8 cellular contexts compared by ENCODE assay signal in genomic region chr6:1604991-1605821, GRCh38. TPM values are rescaled to one million over a fixed set of nuclear protein-coding genes. Genes with fewer than 3 reads are reported as not detected.
DNase-seq lines count a peak whose midpoint lies in the region; ATAC-seq, FAIRE-seq and TF ChIP-seq lines count a peak whose summit lies in the region.

No MANE protein-coding gene starts in this region.

- no peaks in the 10 kb centered on the region for H3K9me3 ChIP-seq in iPS-18c (ENCODE audit: control insufficient read depth, insufficient read depth, low read length)

- no peaks in the 10 kb centered on the region for H3K9me3 Mint-ChIP-seq in activated T-cell treated with anti-CD3 and anti-CD28 coated beads, Interleukin-2, amount 50 U/mL, for 72 hours

- no peak overlapping the region for H3K27ac Mint-ChIP-seq in activated T-cell treated with anti-CD3 and anti-CD28 coated beads, Interleukin-2, amount 50 U/mL, for 72 hours

- H3K36me3 ChIP-seq in H7 (replicated peaks; ENCODE audit: control insufficient read depth, insufficient read depth, low read length), result no peaks in the 10 kb centered on the region

- in situ Hi-C loops in GM13976 (cut with MboI; ENCODE audit: low sequenced_read_pairs, unreplicated experiment), result loop anchor here (25.0 kb wide), 1 partner anchor 582 kb away; no protein-coding TSS in a partner anchor

- peaks cover 59% of the 10 kb centered on the region for H3K27me3 ChIP-seq in H7 (ENCODE audit: control insufficient read depth, insufficient read depth, low read length)

- DNase-seq in H7, result peak; percentile 74
- no peak for DNase-seq in activated T-cell treated with anti-CD3 and anti-CD28 coated beads, Interleukin-2, amount 50 U/mL, for 72 hours
- no peak for DNase-seq in skeletal muscle cell (ENCODE audit: low read depth)
- no peak for DNase-seq in urothelium cell line (ENCODE audit: low spot score)
- DNase-seq in GM13976 (ENCODE audit: low spot score), result no peak
- DNase-seq in NCI-H2107 treated with DMSO at 0.1 percent for 48 hours (lab: John Stamatoyannopoulos, UW; ENCODE audit: unreplicated experiment), result no peak

- H3K4me1 Mint-ChIP-seq in activated T-cell treated with anti-CD3 and anti-CD28 coated beads, Interleukin-2, amount 50 U/mL, for 72 hours (ENCODE audit: low read depth), result peaks cover 34% of the 10 kb centered on the region

- no peak for FAIRE-seq in urothelium cell line (lab: Jason Lieb, UNC)

- H3K36me3 Mint-ChIP-seq in activated T-cell treated with anti-CD3 and anti-CD28 coated beads, Interleukin-2, amount 50 U/mL, for 72 hours (ENCODE audit: insufficient read depth in 2 of 2), result peaks cover 0 to 3% of the 10 kb centered on the region in 2 donors

- peak overlapping the region; percentile 32 to 74 for H3K4me3 Mint-ChIP-seq in activated T-cell treated with anti-CD3 and anti-CD28 coated beads, Interleukin-2, amount 50 U/mL, for 72 hours

- ATAC-seq in activated T-cell treated with anti-CD3 and anti-CD28 coated beads, Interleukin-2, amount 50 U/mL, for 72 hours (replicated peaks in 1 of 2), result peak in 1 of 2 donors; percentile 0
- ATAC-seq in HG03280 (IDR thresholded peaks at IDR 0.05; ENCODE audit: unreplicated experiment), result no peak

- H3K27me3 Mint-ChIP-seq in activated T-cell treated with anti-CD3 and anti-CD28 coated beads, Interleukin-2, amount 50 U/mL, for 72 hours (ENCODE audit: low read depth), result peaks cover 71% of the 10 kb centered on the region

- TF ChIP-seq CTCF in GM13976 (IDR thresholded peaks at IDR 0.05; ENCODE audit: borderline replicate concordance, control extremely low read depth, extremely low read depth, insufficient read depth, missing control alignments), result no peak

- H3K4me3 ChIP-seq in H7 (ENCODE audit: insufficient read depth, low read depth, low read length) (peak overlapping the region; percentile 39), iPS-18c (ENCODE audit: insufficient read depth, low read depth, low read length) (peak overlapping the region; percentile 47; the same call in 1 of the 2 replicates), skeletal muscle cell (ENCODE audit: low read depth, low read length) (peak overlapping the region; percentile 40)

RNA-seq across cellular contexts. Expression of gene FOXC1, which starts 4.5 kb away (rescaled TPM):
- total RNA-seq in H7 (2014; rRNA removed; shearing (Covaris generic)), result 3.7 and 6.8 TPM in 2 replicates
- under 1 TPM; 0.17 to 0.30 TPM for total RNA-seq in activated T-cell treated with anti-CD3 and anti-CD28 coated beads, Interleukin-2, amount 50 U/mL, for 72 hours
